8 cellular contexts compared by ENCODE assay signal in the genomic region with DNA sequence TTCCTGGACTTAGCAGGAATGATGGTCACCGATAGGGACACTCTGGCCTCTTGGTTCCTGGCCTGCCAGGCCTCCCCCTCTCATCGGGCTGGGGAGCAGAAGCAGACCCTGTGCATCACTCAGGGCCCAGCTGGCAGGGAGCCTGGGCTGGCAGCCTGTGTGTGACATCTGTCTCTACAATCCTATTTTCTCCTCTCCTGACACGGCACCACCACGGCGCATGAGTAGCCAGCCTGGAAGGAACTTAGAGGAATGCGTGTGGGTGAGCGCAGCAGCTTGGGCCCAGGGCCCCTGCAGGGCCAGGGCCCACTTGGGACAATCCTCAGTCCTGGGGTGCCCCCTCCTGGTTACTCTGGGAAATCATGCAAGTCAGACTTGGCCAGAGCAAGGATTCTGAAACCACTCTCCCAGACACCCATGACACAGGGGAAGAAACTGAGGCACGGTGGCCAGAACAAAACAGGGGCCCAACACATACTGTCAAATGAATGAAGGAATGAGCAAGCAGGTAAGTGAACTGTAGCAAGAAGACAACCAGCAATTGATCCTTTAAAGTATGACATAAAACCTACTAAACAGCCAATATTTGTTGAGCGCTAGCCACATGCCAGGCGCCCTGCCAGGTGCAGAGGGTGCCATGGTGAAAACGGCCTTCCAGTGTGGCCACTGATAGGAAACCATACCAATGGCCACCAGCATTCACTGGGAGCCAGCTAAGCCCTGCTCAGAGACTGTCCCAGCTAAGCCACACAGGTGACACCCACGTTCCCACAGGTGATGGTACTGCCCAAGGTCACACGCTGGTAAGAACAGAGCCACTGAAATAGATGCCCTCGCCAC. TPM values are rescaled to one million over a fixed set of nuclear protein-coding genes. Genes with fewer than 3 reads are reported as not detected.
DNase-seq lines count a peak whose midpoint lies in the region; ATAC-seq and TF ChIP-seq lines count a peak whose summit lies in the region.

No MANE protein-coding gene starts in this region.

- H3K4me3 ChIP-seq in right cardiac atrium (ENCODE audit: low read length): no peak overlapping the region

- WGBS in right cardiac atrium: 28% methylated on average over 14 of the region's 14 CpGs

- DNase-seq in DMS53 (lab: John Stamatoyannopoulos, UW) (peak; percentile 67), T follicular helper cell (ENCODE audit: low read depth) (peak; percentile 65), amygdala (lab: John Stamatoyannopoulos, UW) (peak in 55 of 56 donors; percentile 26 to 91 (median 77)), right cardiac atrium (peak; percentile 74 to 83 (median 78)), sciatic nerve (ENCODE audit: low spot score) (peak; percentile 91), DMS79 treated with DMSO at 0.1 percent for 48 hours (lab: John Stamatoyannopoulos, UW) (no peak)

- H3K4me1 ChIP-seq in right cardiac atrium (ENCODE audit: control insufficient read depth, insufficient read depth, low read length): no peaks in the 10 kb centered on the region

- ATAC-seq in right cardiac atrium (peak; percentile 84 to 89), sciatic nerve (peak; percentile 93), GM19397 (IDR thresholded peaks at IDR 0.05; ENCODE audit: unreplicated experiment) (no peak)

- H3K27ac ChIP-seq in right cardiac atrium (ENCODE audit: low read length): no peak overlapping the region

- no peaks in the 10 kb centered on the region for H3K9me3 ChIP-seq in right cardiac atrium (ENCODE audit: control insufficient read depth, low read length)

- intact Hi-C loops in right cardiac atrium (cut with DNase I) (loop anchor here (1.0 to 10.0 kb wide), 5 partner anchors 169 to 664 kb away; no protein-coding TSS in a partner anchor), sciatic nerve (cut with DNase I) (loop anchor here (5.0 kb wide), 1 partner anchor 171 kb away; no protein-coding TSS in a partner anchor)

- TF ChIP-seq CTCF in LNCAP (IDR thresholded peaks at IDR 0.05): peak; percentile 85

- H3K27me3 ChIP-seq in right cardiac atrium (ENCODE audit: control insufficient read depth, insufficient read depth): no peaks in the 10 kb centered on the region

RNA-seq across cellular contexts. Expression of gene RSPH14, which starts 13.3 kb away (rescaled TPM):
- total RNA-seq in right cardiac atrium: not detected
- 0.75 TPM for polyA plus RNA-seq in right cardiac atrium
- 1.4 TPM for total RNA-seq in sciatic nerve

RNA-seq across cellular contexts. Expression of gene RAB36, which starts 16.8 kb away (rescaled TPM):
- total RNA-seq in right cardiac atrium (1 to 10 TPM; 1.1 to 2.7 (median 1.6) TPM), sciatic nerve (7.5 TPM)
- polyA plus RNA-seq in right cardiac atrium: 0.59 TPM

RNA-seq across cellular contexts. Expression of gene BCR, which starts 51.8 kb away (rescaled TPM):
- total RNA-seq in right cardiac atrium (10 to 100 TPM; 35.4 to 48.0 (median 36.6) TPM), sciatic nerve (101 TPM)
- polyA plus RNA-seq in right cardiac atrium: 18.3 TPM

RNA-seq across cellular contexts. Expression of gene GNAZ, which starts 58.2 kb away (rescaled TPM):
- total RNA-seq in right cardiac atrium: 1 to 10 TPM; 2.2 to 3.5 (median 3.1) TPM
- polyA plus RNA-seq in right cardiac atrium: 2.0 TPM
- 22.8 TPM for total RNA-seq in sciatic nerve
